Comparison of ENCODE assay signal across 1 cellular context in the genomic region with DNA sequence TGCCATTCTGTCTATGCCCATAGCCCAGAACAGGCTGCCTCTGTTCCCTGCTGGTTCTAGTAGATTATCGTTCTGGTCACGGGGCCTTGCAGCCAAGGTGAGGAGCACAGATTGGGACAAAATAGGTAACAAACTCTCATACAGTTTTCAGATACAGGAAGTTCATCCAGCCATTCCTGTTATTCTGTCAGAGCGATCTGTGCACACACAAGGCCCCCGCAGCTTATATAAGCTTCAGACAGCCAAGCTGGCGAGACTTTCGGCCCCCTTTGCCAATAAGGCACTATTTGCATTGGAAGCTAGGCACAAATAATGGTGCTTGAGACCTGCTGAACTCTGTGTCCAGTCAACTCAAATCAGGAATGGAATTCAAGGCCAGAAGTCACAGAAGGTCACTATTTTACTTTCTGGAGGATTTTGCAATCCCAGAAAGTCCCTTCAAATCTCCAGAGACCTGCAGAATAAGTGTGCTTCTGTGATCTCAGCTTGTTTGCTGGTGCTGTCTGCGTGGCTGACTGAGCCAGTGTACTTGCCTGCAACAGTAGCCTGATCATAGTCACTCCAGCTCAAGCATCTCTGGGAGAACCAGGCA.
A peak's percentile ranks its signal among the peaks of the same experiment; 100 is the strongest.
TF ChIP-seq lines count a peak whose summit lies in the region.

No MANE protein-coding gene starts in this region.

TF ChIP-seq in HepG2, 621 proteins besides CTCF, POLR2A, EP300 and RAD21 (continued from another document and continues in another):
- TF ChIP-seq, protein P1, sequence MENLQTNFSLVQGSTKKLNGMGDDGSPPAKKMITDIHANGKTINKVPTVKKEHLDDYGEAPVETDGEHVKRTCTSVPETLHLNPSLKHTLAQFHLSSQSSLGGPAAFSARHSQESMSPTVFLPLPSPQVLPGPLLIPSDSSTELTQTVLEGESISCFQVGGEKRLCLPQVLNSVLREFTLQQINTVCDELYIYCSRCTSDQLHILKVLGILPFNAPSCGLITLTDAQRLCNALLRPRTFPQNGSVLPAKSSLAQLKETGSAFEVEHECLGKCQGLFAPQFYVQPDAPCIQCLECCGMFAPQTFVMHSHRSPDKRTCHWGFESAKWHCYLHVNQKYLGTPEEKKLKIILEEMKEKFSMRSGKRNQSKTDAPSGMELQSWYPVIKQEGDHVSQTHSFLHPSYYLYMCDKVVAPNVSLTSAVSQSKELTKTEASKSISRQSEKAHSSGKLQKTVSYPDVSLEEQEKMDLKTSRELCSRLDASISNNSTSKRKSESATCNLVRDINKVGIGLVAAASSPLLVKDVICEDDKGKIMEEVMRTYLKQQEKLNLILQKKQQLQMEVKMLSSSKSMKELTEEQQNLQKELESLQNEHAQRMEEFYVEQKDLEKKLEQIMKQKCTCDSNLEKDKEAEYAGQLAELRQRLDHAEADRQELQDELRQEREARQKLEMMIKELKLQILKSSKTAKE (CRISPR knock-in tag; IDR thresholded peaks at IDR 0.05; ENCODE audit: borderline replicate concordance), result peak; percentile 96
- TF ChIP-seq, protein P2, sequence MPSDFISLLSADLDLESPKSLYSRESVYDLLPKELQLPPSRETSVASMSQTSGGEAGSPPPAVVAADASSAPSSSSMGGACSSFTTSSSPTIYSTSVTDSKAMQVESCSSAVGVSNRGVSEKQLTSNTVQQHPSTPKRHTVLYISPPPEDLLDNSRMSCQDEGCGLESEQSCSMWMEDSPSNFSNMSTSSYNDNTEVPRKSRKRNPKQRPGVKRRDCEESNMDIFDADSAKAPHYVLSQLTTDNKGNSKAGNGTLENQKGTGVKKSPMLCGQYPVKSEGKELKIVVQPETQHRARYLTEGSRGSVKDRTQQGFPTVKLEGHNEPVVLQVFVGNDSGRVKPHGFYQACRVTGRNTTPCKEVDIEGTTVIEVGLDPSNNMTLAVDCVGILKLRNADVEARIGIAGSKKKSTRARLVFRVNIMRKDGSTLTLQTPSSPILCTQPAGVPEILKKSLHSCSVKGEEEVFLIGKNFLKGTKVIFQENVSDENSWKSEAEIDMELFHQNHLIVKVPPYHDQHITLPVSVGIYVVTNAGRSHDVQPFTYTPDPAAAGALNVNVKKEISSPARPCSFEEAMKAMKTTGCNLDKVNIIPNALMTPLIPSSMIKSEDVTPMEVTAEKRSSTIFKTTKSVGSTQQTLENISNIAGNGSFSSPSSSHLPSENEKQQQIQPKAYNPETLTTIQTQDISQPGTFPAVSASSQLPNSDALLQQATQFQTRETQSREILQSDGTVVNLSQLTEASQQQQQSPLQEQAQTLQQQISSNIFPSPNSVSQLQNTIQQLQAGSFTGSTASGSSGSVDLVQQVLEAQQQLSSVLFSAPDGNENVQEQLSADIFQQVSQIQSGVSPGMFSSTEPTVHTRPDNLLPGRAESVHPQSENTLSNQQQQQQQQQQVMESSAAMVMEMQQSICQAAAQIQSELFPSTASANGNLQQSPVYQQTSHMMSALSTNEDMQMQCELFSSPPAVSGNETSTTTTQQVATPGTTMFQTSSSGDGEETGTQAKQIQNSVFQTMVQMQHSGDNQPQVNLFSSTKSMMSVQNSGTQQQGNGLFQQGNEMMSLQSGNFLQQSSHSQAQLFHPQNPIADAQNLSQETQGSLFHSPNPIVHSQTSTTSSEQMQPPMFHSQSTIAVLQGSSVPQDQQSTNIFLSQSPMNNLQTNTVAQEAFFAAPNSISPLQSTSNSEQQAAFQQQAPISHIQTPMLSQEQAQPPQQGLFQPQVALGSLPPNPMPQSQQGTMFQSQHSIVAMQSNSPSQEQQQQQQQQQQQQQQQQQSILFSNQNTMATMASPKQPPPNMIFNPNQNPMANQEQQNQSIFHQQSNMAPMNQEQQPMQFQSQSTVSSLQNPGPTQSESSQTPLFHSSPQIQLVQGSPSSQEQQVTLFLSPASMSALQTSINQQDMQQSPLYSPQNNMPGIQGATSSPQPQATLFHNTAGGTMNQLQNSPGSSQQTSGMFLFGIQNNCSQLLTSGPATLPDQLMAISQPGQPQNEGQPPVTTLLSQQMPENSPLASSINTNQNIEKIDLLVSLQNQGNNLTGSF (CRISPR knock-in tag; IDR thresholded peaks at IDR 0.05), result no peak
- no peak for TF ChIP-seq SP1 (IDR thresholded peaks at IDR 0.05)
- no peak for TF ChIP-seq SP1 (CRISPR knock-in tag; IDR thresholded peaks at IDR 0.05)
- peak; percentile 63 for TF ChIP-seq HOXA3 (CRISPR knock-in tag; IDR thresholded peaks at IDR 0.05)
- TF ChIP-seq ZC3H13 (CRISPR knock-in tag; IDR thresholded peaks at IDR 0.05), result no peak
- TF ChIP-seq, protein P3, sequence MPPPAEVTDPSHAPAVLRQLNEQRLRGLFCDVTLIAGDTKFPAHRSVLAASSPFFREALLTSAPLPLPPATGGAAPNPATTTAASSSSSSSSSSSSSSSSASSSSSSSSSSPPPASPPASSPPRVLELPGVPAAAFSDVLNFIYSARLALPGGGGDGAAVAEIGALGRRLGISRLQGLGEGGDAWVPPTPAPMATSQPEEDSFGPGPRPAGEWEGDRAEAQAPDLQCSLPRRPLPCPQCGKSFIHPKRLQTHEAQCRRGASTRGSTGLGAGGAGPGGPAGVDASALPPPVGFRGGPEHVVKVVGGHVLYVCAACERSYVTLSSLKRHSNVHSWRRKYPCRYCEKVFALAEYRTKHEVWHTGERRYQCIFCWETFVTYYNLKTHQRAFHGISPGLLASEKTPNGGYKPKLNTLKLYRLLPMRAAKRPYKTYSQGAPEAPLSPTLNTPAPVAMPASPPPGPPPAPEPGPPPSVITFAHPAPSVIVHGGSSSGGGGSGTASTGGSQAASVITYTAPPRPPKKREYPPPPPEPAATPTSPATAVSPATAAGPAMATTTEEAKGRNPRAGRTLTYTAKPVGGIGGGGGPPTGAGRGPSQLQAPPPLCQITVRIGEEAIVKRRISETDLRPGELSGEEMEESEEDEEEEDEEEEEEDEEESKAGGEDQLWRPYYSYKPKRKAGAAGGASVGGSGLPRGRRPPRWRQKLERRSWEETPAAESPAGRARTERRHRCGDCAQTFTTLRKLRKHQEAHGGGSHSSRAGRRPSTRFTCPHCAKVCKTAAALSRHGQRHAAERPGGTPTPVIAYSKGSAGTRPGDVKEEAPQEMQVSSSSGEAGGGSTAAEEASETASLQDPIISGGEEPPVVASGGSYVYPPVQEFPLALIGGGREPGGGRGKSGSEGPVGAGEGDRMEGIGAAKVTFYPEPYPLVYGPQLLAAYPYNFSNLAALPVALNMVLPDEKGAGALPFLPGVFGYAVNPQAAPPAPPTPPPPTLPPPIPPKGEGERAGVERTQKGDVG (CRISPR knock-in tag; IDR thresholded peaks at IDR 0.05; ENCODE audit: borderline replicate concordance), result no peak
- no peak for TF ChIP-seq ZNF3 (CRISPR knock-in tag; IDR thresholded peaks at IDR 0.05)
- no peak for TF ChIP-seq SMAD9 (CRISPR knock-in tag; IDR thresholded peaks at IDR 0.05)
- TF ChIP-seq, protein P4, sequence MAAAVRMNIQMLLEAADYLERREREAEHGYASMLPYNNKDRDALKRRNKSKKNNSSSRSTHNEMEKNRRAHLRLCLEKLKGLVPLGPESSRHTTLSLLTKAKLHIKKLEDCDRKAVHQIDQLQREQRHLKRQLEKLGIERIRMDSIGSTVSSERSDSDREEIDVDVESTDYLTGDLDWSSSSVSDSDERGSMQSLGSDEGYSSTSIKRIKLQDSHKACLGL (CRISPR knock-in tag; IDR thresholded peaks at IDR 0.05), result no peak
- TF ChIP-seq, protein P5, sequence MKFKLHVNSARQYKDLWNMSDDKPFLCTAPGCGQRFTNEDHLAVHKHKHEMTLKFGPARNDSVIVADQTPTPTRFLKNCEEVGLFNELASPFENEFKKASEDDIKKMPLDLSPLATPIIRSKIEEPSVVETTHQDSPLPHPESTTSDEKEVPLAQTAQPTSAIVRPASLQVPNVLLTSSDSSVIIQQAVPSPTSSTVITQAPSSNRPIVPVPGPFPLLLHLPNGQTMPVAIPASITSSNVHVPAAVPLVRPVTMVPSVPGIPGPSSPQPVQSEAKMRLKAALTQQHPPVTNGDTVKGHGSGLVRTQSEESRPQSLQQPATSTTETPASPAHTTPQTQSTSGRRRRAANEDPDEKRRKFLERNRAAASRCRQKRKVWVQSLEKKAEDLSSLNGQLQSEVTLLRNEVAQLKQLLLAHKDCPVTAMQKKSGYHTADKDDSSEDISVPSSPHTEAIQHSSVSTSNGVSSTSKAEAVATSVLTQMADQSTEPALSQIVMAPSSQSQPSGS (CRISPR knock-in tag; IDR thresholded peaks at IDR 0.05), result 0 out of 2 replicates have a peak, but pooled peaks have one; percentile 73
- TF ChIP-seq ATF1 (CRISPR knock-in tag; IDR thresholded peaks at IDR 0.05), result no peak; the same call in 1 of the 2 replicates
- TF ChIP-seq, protein P6, sequence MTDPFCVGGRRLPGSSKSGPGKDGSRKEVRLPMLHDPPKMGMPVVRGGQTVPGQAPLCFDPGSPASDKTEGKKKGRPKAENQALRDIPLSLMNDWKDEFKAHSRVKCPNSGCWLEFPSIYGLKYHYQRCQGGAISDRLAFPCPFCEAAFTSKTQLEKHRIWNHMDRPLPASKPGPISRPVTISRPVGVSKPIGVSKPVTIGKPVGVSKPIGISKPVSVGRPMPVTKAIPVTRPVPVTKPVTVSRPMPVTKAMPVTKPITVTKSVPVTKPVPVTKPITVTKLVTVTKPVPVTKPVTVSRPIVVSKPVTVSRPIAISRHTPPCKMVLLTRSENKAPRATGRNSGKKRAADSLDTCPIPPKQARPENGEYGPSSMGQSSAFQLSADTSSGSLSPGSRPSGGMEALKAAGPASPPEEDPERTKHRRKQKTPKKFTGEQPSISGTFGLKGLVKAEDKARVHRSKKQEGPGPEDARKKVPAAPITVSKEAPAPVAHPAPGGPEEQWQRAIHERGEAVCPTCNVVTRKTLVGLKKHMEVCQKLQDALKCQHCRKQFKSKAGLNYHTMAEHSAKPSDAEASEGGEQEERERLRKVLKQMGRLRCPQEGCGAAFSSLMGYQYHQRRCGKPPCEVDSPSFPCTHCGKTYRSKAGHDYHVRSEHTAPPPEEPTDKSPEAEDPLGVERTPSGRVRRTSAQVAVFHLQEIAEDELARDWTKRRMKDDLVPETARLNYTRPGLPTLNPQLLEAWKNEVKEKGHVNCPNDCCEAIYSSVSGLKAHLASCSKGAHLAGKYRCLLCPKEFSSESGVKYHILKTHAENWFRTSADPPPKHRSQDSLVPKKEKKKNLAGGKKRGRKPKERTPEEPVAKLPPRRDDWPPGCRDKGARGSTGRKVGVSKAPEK (CRISPR knock-in tag; IDR thresholded peaks at IDR 0.05; ENCODE audit: borderline replicate concordance), result no peak; the same call in 1 of the 2 replicates
- no peak for TF ChIP-seq KDM5B (CRISPR knock-in tag; IDR thresholded peaks at IDR 0.05; ENCODE audit: borderline replicate concordance)
- no peak for TF ChIP-seq NBN (conservative IDR thresholded peaks at IDR 0.05)
- TF ChIP-seq, protein P7, sequence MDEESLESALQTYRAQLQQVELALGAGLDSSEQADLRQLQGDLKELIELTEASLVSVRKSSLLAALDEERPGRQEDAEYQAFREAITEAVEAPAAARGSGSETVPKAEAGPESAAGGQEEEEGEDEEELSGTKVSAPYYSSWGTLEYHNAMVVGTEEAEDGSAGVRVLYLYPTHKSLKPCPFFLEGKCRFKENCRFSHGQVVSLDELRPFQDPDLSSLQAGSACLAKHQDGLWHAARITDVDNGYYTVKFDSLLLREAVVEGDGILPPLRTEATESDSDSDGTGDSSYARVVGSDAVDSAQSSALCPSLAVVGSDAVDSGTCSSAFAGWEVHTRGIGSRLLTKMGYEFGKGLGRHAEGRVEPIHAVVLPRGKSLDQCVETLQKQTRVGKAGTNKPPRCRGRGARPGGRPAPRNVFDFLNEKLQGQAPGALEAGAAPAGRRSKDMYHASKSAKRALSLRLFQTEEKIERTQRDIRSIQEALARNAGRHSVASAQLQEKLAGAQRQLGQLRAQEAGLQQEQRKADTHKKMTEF (CRISPR knock-in tag; IDR thresholded peaks at IDR 0.05), result peak; percentile 67
- TF ChIP-seq GATAD2A (CRISPR knock-in tag; IDR thresholded peaks at IDR 0.05), result peak; percentile 87
- TF ChIP-seq ZNF570 (CRISPR knock-in tag; IDR thresholded peaks at IDR 0.05; ENCODE audit: borderline replicate concordance), result no peak
- peak; percentile 64; the same call in 1 of the 2 replicates for TF ChIP-seq NR2C2 (CRISPR knock-in tag; IDR thresholded peaks at IDR 0.05; ENCODE audit: borderline replicate concordance)
- no peak for TF ChIP-seq ZNF256 (CRISPR knock-in tag; conservative IDR thresholded peaks at IDR 0.05)
- no peak for TF ChIP-seq ZIK1 (CRISPR knock-in tag; IDR thresholded peaks at IDR 0.05; ENCODE audit: borderline replicate concordance, low read depth)
- TF ChIP-seq CCAR2 (optimal IDR thresholded peaks at IDR 0.05; ENCODE audit: low read depth, low read length), result no peak
- no peak for TF ChIP-seq GATA4 (IDR thresholded peaks at IDR 0.05; ENCODE audit: borderline replicate concordance, low read depth)
- no peak for TF ChIP-seq HOXA9 (CRISPR knock-in tag; IDR thresholded peaks at IDR 0.05; ENCODE audit: borderline replicate concordance)
- TF ChIP-seq, protein P8, sequence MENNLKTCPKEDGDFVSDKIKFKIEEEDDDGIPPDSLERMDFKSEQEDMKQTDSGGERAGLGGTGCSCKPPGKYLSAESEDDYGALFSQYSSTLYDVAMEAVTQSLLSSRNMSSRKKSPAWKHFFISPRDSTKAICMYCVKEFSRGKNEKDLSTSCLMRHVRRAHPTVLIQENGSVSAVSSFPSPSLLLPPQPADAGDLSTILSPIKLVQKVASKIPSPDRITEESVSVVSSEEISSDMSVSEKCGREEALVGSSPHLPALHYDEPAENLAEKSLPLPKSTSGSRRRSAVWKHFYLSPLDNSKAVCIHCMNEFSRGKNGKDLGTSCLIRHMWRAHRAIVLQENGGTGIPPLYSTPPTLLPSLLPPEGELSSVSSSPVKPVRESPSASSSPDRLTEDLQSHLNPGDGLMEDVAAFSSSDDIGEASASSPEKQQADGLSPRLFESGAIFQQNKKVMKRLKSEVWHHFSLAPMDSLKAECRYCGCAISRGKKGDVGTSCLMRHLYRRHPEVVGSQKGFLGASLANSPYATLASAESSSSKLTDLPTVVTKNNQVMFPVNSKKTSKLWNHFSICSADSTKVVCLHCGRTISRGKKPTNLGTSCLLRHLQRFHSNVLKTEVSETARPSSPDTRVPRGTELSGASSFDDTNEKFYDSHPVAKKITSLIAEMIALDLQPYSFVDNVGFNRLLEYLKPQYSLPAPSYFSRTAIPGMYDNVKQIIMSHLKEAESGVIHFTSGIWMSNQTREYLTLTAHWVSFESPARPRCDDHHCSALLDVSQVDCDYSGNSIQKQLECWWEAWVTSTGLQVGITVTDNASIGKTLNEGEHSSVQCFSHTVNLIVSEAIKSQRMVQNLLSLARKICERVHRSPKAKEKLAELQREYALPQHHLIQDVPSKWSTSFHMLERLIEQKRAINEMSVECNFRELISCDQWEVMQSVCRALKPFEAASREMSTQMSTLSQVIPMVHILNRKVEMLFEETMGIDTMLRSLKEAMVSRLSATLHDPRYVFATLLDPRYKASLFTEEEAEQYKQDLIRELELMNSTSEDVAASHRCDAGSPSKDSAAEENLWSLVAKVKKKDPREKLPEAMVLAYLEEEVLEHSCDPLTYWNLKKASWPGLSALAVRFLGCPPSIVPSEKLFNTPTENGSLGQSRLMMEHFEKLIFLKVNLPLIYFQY (CRISPR knock-in tag; IDR thresholded peaks at IDR 0.05; ENCODE audit: borderline replicate concordance), result no peak
- TF ChIP-seq, protein P9, sequence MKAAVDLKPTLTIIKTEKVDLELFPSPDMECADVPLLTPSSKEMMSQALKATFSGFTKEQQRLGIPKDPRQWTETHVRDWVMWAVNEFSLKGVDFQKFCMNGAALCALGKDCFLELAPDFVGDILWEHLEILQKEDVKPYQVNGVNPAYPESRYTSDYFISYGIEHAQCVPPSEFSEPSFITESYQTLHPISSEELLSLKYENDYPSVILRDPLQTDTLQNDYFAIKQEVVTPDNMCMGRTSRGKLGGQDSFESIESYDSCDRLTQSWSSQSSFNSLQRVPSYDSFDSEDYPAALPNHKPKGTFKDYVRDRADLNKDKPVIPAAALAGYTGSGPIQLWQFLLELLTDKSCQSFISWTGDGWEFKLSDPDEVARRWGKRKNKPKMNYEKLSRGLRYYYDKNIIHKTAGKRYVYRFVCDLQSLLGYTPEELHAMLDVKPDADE (CRISPR knock-in tag; IDR thresholded peaks at IDR 0.05), result no peak
- peak; percentile 70; the same call in 1 of the 2 replicates for TF ChIP-seq NFIC (IDR thresholded peaks at IDR 0.05; ENCODE audit: low read length)
- peak; percentile 38; the same call in 1 of the 2 replicates for TF ChIP-seq MIER3 (CRISPR knock-in tag; IDR thresholded peaks at IDR 0.05; ENCODE audit: borderline replicate concordance)
- TF ChIP-seq SOX13 (IDR thresholded peaks at IDR 0.05), result 0 out of 2 replicates have a peak, but pooled peaks have one; percentile 26
- peak in 1 of 2 experiments; percentile 80; a peak in 2 of 4 replicates for TF ChIP-seq SOX13 (CRISPR knock-in tag; conservative IDR thresholded peaks at IDR 0.05 in 1 of 2, IDR thresholded peaks at IDR 0.05 in 1 of 2)
